ENCODE assay signal across 8 cellular contexts in genomic region chr19:53333466-53334449, GRCh38. TPM values are rescaled to one million over a fixed set of nuclear protein-coding genes. Genes with fewer than 3 reads are reported as not detected.
DNase-seq lines count a peak whose midpoint lies in the region; ATAC-seq, FAIRE-seq and TF ChIP-seq lines count a peak whose summit lies in the region.

Gene ZNF845, plus strand, starts transcription at chr19:53333749. Its CDS starts 7,559 bp downstream, at chr19:53341308.

- TF ChIP-seq POLR2A in GM12892 (IDR thresholded peaks at IDR 0.05; ENCODE audit: low read depth, low read length) (peak; percentile 78), uterus (IDR thresholded peaks at IDR 0.05) (peak; percentile 45 to 48)

- FAIRE-seq in GM12892 (lab: Jason Lieb, UNC): peak; percentile 97

- H3K27ac ChIP-seq in right atrium auricular region (peak within 1 kb of the TSS; percentile 63 to 69), uterus (peak within 1 kb of the TSS; percentile 79 to 88)

- H3K27me3 ChIP-seq in right atrium auricular region (no peaks in the 10 kb centered on the region), uterus (no peaks in the 10 kb centered on the region)

- no peaks in the 10 kb centered on the region for H3K36me3 ChIP-seq in right atrium auricular region
- no peaks in the 10 kb centered on the region for H3K36me3 ChIP-seq in uterus

- H3K4me3 ChIP-seq in right atrium auricular region (peak within 1 kb of the TSS; percentile 77), uterus (peak within 1 kb of the TSS; percentile 60 to 77)

- H3K9me3 ChIP-seq in right atrium auricular region (peaks cover 0 to under 1% of the 10 kb centered on the region in 2 donors), uterus (no peaks in the 10 kb centered on the region)

- H3K4me1 ChIP-seq in right atrium auricular region: peaks cover 0 to 7% of the 10 kb centered on the region in 2 donors
- H3K4me1 ChIP-seq in uterus: no peaks in the 10 kb centered on the region

- TF ChIP-seq CTCF in right atrium auricular region (IDR thresholded peaks at IDR 0.05) (no peak), uterus (IDR thresholded peaks at IDR 0.05) (no peak)

- DNase-seq in GM12892 (ENCODE audit: insufficient read length) (peak; percentile 68), NCI-H1436 (lab: John Stamatoyannopoulos, UW) (peak; percentile 94), amygdala (lab: John Stamatoyannopoulos, UW) (peak in 55 of 56 donors; percentile 42 to 94 (median 84)), right atrium auricular region (ENCODE audit: low spot score) (peak; percentile 96), pulmonary artery endothelial cell (ENCODE audit: low read depth, low spot score) (peak; percentile 72), uterus (peak; percentile 95 to 97)

- intact Hi-C loops in T-helper 1 cell treated with Interleukin-12 subunit alpha and Interleukin-12 subunit beta and Interleukin-4 antibody, amounts not matched to agents 30 ng/mL and 1 ng/mL, for 36 hours (cut with micrococcal nuclease): loop anchor here (1.0 to 5.0 kb wide), 15 partner anchors 32 to 1407 kb away; partner anchors contain the start of genes ZNF160, ZNF320, ZNF480 and ZNF525
- intact Hi-C loops in uterus (cut with DNase I; ENCODE audit: low total_unique reads): no loop called here

- ATAC-seq in HG02763 (IDR thresholded peaks at IDR 0.05; ENCODE audit: unreplicated experiment): peak; percentile 98

RNA-seq across cellular contexts. Expression of gene ZNF845, which starts in this region (rescaled TPM):
- polyA plus RNA-seq in GM12892 (2012; ENCODE audit: missing spikeins): 3.5 TPM
- total RNA-seq in T-helper 1 cell treated with Interleukin-12 subunit alpha and Interleukin-12 subunit beta and Interleukin-4 antibody, amounts not matched to agents 30 ng/mL and 1 ng/mL, for 36 hours: 10.0 and 10.2 TPM in 2 replicates
- total RNA-seq in right atrium auricular region (1 to 10 TPM; 2.4 to 3.3 TPM), pulmonary artery endothelial cell (7.1 and 13.2 TPM in 2 replicates), uterus (10 to 100 TPM in 2 of 4 donors, 1 to 10 TPM in 2; 5.0 to 18.0 (median 10.3) TPM)

Comparison
In these comparisons a context has a peak if more than half of its experiments do, and no peak if none do; other contexts are left out.
1. Peak in every context shown above with its lines: DNase-seq, ATAC-seq, H3K4me3 ChIP-seq and H3K27ac ChIP-seq.